In the genomic region with DNA sequence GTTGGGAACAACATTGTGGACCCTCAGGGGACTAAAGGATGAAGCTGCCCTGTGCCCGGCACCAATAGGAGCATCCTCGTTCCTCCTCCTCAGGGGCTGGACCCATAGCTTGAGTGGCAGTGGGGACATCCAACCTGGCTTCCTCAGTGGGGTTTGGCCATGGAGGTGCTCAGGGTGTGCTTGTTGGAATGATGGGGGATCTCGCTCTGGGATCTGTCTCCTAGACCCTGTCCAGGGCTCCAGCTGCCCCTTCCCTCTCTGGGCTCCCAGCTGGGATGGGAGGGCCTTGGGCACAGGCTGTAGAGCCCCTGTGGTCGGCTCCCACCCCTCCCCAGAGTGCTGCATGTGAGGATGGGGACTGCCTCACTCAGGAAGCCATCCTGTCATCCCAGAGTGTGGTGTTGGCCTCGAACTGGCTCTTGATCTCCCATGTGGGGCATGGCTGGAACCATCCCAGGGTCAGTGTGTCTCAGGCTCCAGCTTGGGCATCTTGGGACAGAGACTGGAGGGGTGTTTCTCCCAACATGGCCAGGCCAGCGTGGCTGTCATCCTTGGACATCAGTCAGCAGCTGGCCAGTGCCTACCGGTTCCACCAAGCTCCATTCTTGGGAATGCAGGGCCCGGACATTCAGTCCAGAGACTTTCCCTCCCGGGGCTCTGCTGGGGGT, we compare ENCODE assay signal across 1 cellular context.
TF ChIP-seq lines count a peak whose summit lies in the region.

No MANE protein-coding gene starts in this region.

TF ChIP-seq in K562, 482 proteins besides CTCF, POLR2A, EP300 and RAD21:
- TF ChIP-seq, protein P1, sequence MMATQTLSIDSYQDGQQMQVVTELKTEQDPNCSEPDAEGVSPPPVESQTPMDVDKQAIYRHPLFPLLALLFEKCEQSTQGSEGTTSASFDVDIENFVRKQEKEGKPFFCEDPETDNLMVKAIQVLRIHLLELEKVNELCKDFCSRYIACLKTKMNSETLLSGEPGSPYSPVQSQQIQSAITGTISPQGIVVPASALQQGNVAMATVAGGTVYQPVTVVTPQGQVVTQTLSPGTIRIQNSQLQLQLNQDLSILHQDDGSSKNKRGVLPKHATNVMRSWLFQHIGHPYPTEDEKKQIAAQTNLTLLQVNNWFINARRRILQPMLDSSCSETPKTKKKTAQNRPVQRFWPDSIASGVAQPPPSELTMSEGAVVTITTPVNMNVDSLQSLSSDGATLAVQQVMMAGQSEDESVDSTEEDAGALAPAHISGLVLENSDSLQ (IDR thresholded peaks at IDR 0.05): peak; percentile 69
- TF ChIP-seq FOXA3 (CRISPR knock-in tag; conservative IDR thresholded peaks at IDR 0.05 in 1 of 2, IDR thresholded peaks at IDR 0.05 in 1 of 2): no peak
